In genomic region chr5:6396836-6397535, GRCh38 we compare ENCODE assay signal across 20 cellular contexts. TPM values are rescaled to one million over a fixed set of nuclear protein-coding genes. Genes with fewer than 3 reads are reported as not detected.
A peak's percentile ranks its signal among the peaks of the same experiment; 100 is the strongest.
DNase-seq lines count a peak whose midpoint lies in the region; ATAC-seq and TF ChIP-seq lines count a peak whose summit lies in the region.
"Had no signal": no experiment of that assay in that cellular context is flagged by ENCODE, and none has a peak within 500 bp of the region (broad histone marks: within the 10 kb centered on the region; RNA-seq: fewer than 3 reads in every experiment).

No MANE protein-coding gene starts in this region.

- peak; percentile 50 for DNase-seq in right atrium auricular region (ENCODE audit: low spot score)
- DNase-seq in Right ventricle myocardium superior = no peak
- DNase-seq in endodermal cell = peak; percentile 33
- DNase-seq in stimulated activated effector memory CD8-positive, alpha-beta T cell treated with anti-CD3 and anti-CD28 coated beads, Interleukin-12 subunit alpha, Interleukin-12 subunit beta, amount 100 ng/mL, for 72 hours (ENCODE audit: low spot score in 2 of 2) = no peak
- DNase-seq in CD1c-positive myeloid dendritic cell (ENCODE audit: extremely low spot score) = no peak
- no peak for DNase-seq in mesenteric fat pad (ENCODE audit: low spot score)
- DNase-seq: CD4-positive, CD25-positive, alpha-beta regulatory T cell; CD8-positive, alpha-beta memory T cell; COR-L47; DMS 273 treated with DMSO at 0.1 percent for 48 hours; DMS53; GOT3; H9; IMR-90 had no signal

- H3K27me3 Mint-ChIP-seq in endodermal cell (ENCODE audit: insufficient read depth) = peaks cover 20% of the 10 kb centered on the region

- no peaks in the 10 kb centered on the region for H3K4me1 Mint-ChIP-seq in endodermal cell
- peaks cover 9% of the 10 kb centered on the region for H3K4me1 Mint-ChIP-seq in stimulated activated effector memory CD8-positive, alpha-beta T cell treated with anti-CD3 and anti-CD28 coated beads, Interleukin-12 subunit alpha, Interleukin-12 subunit beta, amount 100 ng/mL, for 72 hours

- H3K36me3 ChIP-seq in right atrium auricular region = no peaks in the 10 kb centered on the region
- H3K36me3 ChIP-seq in endodermal cell (ENCODE audit: control insufficient read depth, insufficient read depth, low read length) = no peaks in the 10 kb centered on the region
- H3K36me3 ChIP-seq: BLaER1 treated with 17β-estradiol and CSF1 and Interleukin-3, amounts not matched to agents 10 nM and 100 nM had no signal

- H3K27ac ChIP-seq in right atrium auricular region (peak overlapping the region in 1 of 2 donors; percentile 45), endodermal cell (ENCODE audit: low read depth, low read length) (no peak overlapping the region)
- H3K27ac ChIP-seq: BLaER1 treated with 17β-estradiol and CSF1 and Interleukin-3, amounts not matched to agents 10 nM and 100 nM; HL-60 had no signal

- H3K9me3 ChIP-seq in right atrium auricular region = peaks cover 0 to 6% of the 10 kb centered on the region in 2 donors
- no peaks in the 10 kb centered on the region for H3K9me3 ChIP-seq in endodermal cell (ENCODE audit: control insufficient read depth, low read length)
- H3K9me3 ChIP-seq: BLaER1 treated with 17β-estradiol and CSF1 and Interleukin-3, amounts not matched to agents 10 nM and 100 nM had no signal

- WGBS in endodermal cell (ENCODE audit: insufficient coverage in 1 of 2, insufficient read length in 1 of 2), 2 experiments = 91 to 94% methylated on average over 8 to 11 of the region's 11 CpGs

- no peak overlapping the region for H3K27ac Mint-ChIP-seq in endodermal cell
- H3K27ac Mint-ChIP-seq in stimulated activated effector memory CD8-positive, alpha-beta T cell treated with anti-CD3 and anti-CD28 coated beads, Interleukin-12 subunit alpha, Interleukin-12 subunit beta, amount 100 ng/mL, for 72 hours = no peak overlapping the region
- H3K27ac Mint-ChIP-seq: B cell; CD4-positive, CD25-positive, alpha-beta regulatory T cell; CD8-positive, alpha-beta memory T cell had no signal

- TF ChIP-seq CTCF in right atrium auricular region (IDR thresholded peaks at IDR 0.05) (no peak), endodermal cell (conservative IDR thresholded peaks at IDR 0.05) (no peak)

- H3K4me1 ChIP-seq in right atrium auricular region (no peaks in the 10 kb centered on the region), endodermal cell (ENCODE audit: control insufficient read depth, insufficient read depth, low read length) (no peaks in the 10 kb centered on the region)
- H3K4me1 ChIP-seq: BLaER1 treated with 17β-estradiol and CSF1 and Interleukin-3, amounts not matched to agents 10 nM and 100 nM had no signal

- H3K27me3 ChIP-seq in right atrium auricular region (no peaks in the 10 kb centered on the region), endodermal cell (ENCODE audit: control insufficient read depth, insufficient read depth, low read length, poor library complexity, severe bottlenecking) (peaks cover 21% of the 10 kb centered on the region)
- H3K27me3 ChIP-seq: BLaER1 treated with 17β-estradiol and CSF1 and Interleukin-3, amounts not matched to agents 10 nM and 100 nM had no signal

- H3K36me3 Mint-ChIP-seq in endodermal cell (ENCODE audit: low read depth) = no peaks in the 10 kb centered on the region
- no peaks in the 10 kb centered on the region for H3K36me3 Mint-ChIP-seq in stimulated activated effector memory CD8-positive, alpha-beta T cell treated with anti-CD3 and anti-CD28 coated beads, Interleukin-12 subunit alpha, Interleukin-12 subunit beta, amount 100 ng/mL, for 72 hours
- H3K36me3 Mint-ChIP-seq: CD4-positive, CD25-positive, alpha-beta regulatory T cell; CD8-positive, alpha-beta memory T cell had no signal

- H3K9me3 Mint-ChIP-seq in endodermal cell = peaks cover 3% of the 10 kb centered on the region
- no peaks in the 10 kb centered on the region for H3K9me3 Mint-ChIP-seq in stimulated activated effector memory CD8-positive, alpha-beta T cell treated with anti-CD3 and anti-CD28 coated beads, Interleukin-12 subunit alpha, Interleukin-12 subunit beta, amount 100 ng/mL, for 72 hours

- ATAC-seq in Right ventricle myocardium superior (ENCODE audit: poor library complexity) (no peak), HG02973 (IDR thresholded peaks at IDR 0.05; ENCODE audit: unreplicated experiment) (no peak)
- peak; percentile 19 for ATAC-seq in stimulated activated effector memory CD8-positive, alpha-beta T cell treated with anti-CD3 and anti-CD28 coated beads, Interleukin-12 subunit alpha, Interleukin-12 subunit beta, amount 100 ng/mL, for 72 hours
- ATAC-seq: K562 had no signal

- no peak overlapping the region for H3K9ac ChIP-seq in endodermal cell (ENCODE audit: extremely low read depth, low read length, poor library complexity, severe bottlenecking)
- H3K9ac ChIP-seq: BLaER1 treated with 17β-estradiol and CSF1 and Interleukin-3, amounts not matched to agents 10 nM and 100 nM had no signal

- intact Hi-C loops in Right ventricle myocardium superior (cut with DNase I) = no loop called here

- H3K4me3 Mint-ChIP-seq in endodermal cell = no peak overlapping the region
- no peak overlapping the region for H3K4me3 Mint-ChIP-seq in stimulated activated effector memory CD8-positive, alpha-beta T cell treated with anti-CD3 and anti-CD28 coated beads, Interleukin-12 subunit alpha, Interleukin-12 subunit beta, amount 100 ng/mL, for 72 hours
- H3K4me3 Mint-ChIP-seq: B cell; CD4-positive, CD25-positive, alpha-beta regulatory T cell; CD8-positive, alpha-beta memory T cell; H9 had no signal

- H3K4me3 ChIP-seq in right atrium auricular region (no peak overlapping the region), endodermal cell (ENCODE audit: low read length) (no peak overlapping the region)
- H3K4me3 ChIP-seq: BLaER1 treated with 17β-estradiol and CSF1 and Interleukin-3, amounts not matched to agents 10 nM and 100 nM; K562 had no signal

RNA-seq across cellular contexts. Expression of gene MED10, which starts 18.6 kb away (rescaled TPM):
- total RNA-seq in right atrium auricular region (10 to 100 TPM; 14.2 to 17.4 TPM), Right ventricle myocardium superior (30.9 TPM), endodermal cell (10 to 100 TPM; 22.1 to 28.6 TPM), mesenteric fat pad (30.8 TPM)
- 32.9 TPM for polyA plus RNA-seq in endodermal cell (2013, experiment 1 of 2)
- polyA plus RNA-seq in endodermal cell (2013, experiment 2 of 2) = 28.4 TPM

RNA-seq across cellular contexts. Expression of gene UBE2QL1, which starts 51.7 kb away (rescaled TPM):
- total RNA-seq in right atrium auricular region (10 to 100 TPM in 1 of 2 donors, 1 to 10 TPM in 1; 9.1 to 10.8 TPM), Right ventricle myocardium superior (22.8 TPM), endodermal cell (under 1 TPM in 1 of 2 donors, not detected in 1; 0.11 TPM), mesenteric fat pad (0.61 TPM)
- 5.6 TPM for polyA plus RNA-seq in endodermal cell (2013, experiment 1 of 2)
- 5.7 TPM for polyA plus RNA-seq in endodermal cell (2013, experiment 2 of 2)
- total RNA-seq: CD4-positive, CD25-positive, alpha-beta regulatory T cell; CD8-positive, alpha-beta memory T cell; HT1080; IMR-90; K562 had no signal
- polyA plus RNA-seq: CD4-positive, CD25-positive, alpha-beta regulatory T cell; CD8-positive, alpha-beta memory T cell; IMR-90; K562 had no signal

Comparison
In these comparisons a context has a peak if more than half of its experiments do, and no peak if none do; other contexts are left out.
1. DNase-seq: peak in right atrium auricular region (single experiment) and endodermal cell (single experiment); none in Right ventricle myocardium superior (single experiment), stimulated activated effector memory CD8-positive, alpha-beta T cell treated with anti-CD3 and anti-CD28 coated beads, Interleukin-12 subunit alpha, Interleukin-12 subunit beta, amount 100 ng/mL, for 72 hours (0 of 2), CD1c-positive myeloid dendritic cell (single experiment) and mesenteric fat pad (single experiment).